ENCODE assay signal across 9 cellular contexts in the genomic region with DNA sequence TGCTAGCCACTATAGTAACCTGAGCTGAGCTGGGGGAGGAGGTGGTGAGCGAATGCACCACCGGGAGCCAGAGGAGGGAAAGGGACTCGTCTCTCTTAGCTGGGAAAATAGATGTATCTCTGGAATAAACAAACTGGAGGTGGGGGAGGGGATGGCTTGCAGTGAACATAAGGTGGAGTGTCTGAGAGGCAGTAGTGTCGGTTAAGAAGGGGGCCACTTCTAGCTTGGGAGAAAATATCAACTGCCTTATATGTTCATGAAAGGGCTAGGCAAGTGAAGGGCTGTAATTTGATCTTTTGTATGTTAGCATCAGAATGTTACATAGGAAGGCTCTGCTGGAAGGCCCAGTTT. TPM values are rescaled to one million over a fixed set of nuclear protein-coding genes. Genes with fewer than 3 reads are reported as not detected.
DNase-seq lines count a peak whose midpoint lies in the region; ATAC-seq and TF ChIP-seq lines count a peak whose summit lies in the region.
"Had no signal": no experiment of that assay in that cellular context is flagged by ENCODE, and none has a peak within 500 bp of the region (broad histone marks: within the 10 kb centered on the region; RNA-seq: fewer than 3 reads in every experiment).

No MANE protein-coding gene starts in this region.

- intact Hi-C loops in sigmoid colon (cut with DNase I) = loop anchor here (2.0 to 5.0 kb wide), 3 partner anchors 18 to 204 kb away; no protein-coding TSS in a partner anchor

- no peak for TF ChIP-seq CTCF in GM12875 (IDR thresholded peaks at IDR 0.05; ENCODE audit: borderline replicate concordance, insufficient read depth, low read depth, low read length)
- no peak for TF ChIP-seq CTCF in sigmoid colon (IDR thresholded peaks at IDR 0.05)

- no peaks in the 10 kb centered on the region for H3K27me3 ChIP-seq in sigmoid colon

- H3K4me3 ChIP-seq in GM12875 (ENCODE audit: low read depth, low read length) (peak overlapping the region; percentile 83), sigmoid colon (peak overlapping the region; percentile 64 to 94 (median 84))

- no peaks in the 10 kb centered on the region for H3K36me3 ChIP-seq in sigmoid colon

- TF ChIP-seq EP300 in sigmoid colon (IDR thresholded peaks at IDR 0.05) = no peak

- no peak for TF ChIP-seq POLR2A in sigmoid colon (IDR thresholded peaks at IDR 0.05)

- H3K9me3 ChIP-seq in sigmoid colon = no peaks in the 10 kb centered on the region

- ATAC-seq in GM19035 (IDR thresholded peaks at IDR 0.05; ENCODE audit: unreplicated experiment) (no peak), HG02588 (IDR thresholded peaks at IDR 0.05; ENCODE audit: unreplicated experiment) (no peak)

- 76 to 85% methylated on average over 4 of the region's 4 CpGs for WGBS in sigmoid colon, 2 donors

- DNase-seq in NCI-H345 (lab: John Stamatoyannopoulos, UW) (peak; percentile 57), epithelial cell of prostate (ENCODE audit: low read depth, low spot score) (no peak), sigmoid colon (peak; percentile 82), AG20443 (ENCODE audit: low spot score) (no peak)
- DNase-seq in activated CD4-positive, alpha-beta T cell treated with anti-CD3 and anti-CD28 coated beads for 48 hours = no peak
- DNase-seq: activated T-cell treated with anti-CD3 and anti-CD28 coated beads for 4 hours had no signal

- H3K27ac ChIP-seq in epithelial cell of prostate = peak overlapping the region; percentile 87
- H3K27ac ChIP-seq in sigmoid colon = peak overlapping the region; percentile 93 to 99 (median 98)

- H3K4me1 ChIP-seq in sigmoid colon = peaks cover 0 to 70% (median 55%) of the 10 kb centered on the region in 4 donors

RNA-seq across cellular contexts. Expression of a gene that starts 2.2 kb away (rescaled TPM):
- total RNA-seq in sigmoid colon = 100 to 1,000 TPM in 1 of 4 donors, 10 to 100 TPM in 3; 67.9 to 100 (median 70.2) TPM
- polyA plus RNA-seq in sigmoid colon = 1 to 10 TPM in 2 of 3 donors, under 1 TPM in 1; 0.69 to 3.7 (median 1.2) TPM

Comparison
In these comparisons a context has a peak if more than half of its experiments do, and no peak if none do; other contexts are left out.
1. DNase-seq: peak in NCI-H345 (single experiment) and sigmoid colon (single experiment); none in epithelial cell of prostate (single experiment), activated CD4-positive, alpha-beta T cell treated with anti-CD3 and anti-CD28 coated beads for 48 hours (single experiment) and AG20443 (single experiment).